9 cellular contexts compared by ENCODE assay signal in genomic region chr10:43607199-43607573, GRCh38. TPM values are rescaled to one million over a fixed set of nuclear protein-coding genes. Genes with fewer than 3 reads are reported as not detected.
DNase-seq lines count a peak whose midpoint lies in the region; ATAC-seq and TF ChIP-seq lines count a peak whose summit lies in the region.
"Had no signal": no experiment of that assay in that cellular context is flagged by ENCODE, and none has a peak within 500 bp of the region (broad histone marks: within the 10 kb centered on the region; RNA-seq: fewer than 3 reads in every experiment).

No MANE protein-coding gene starts in this region.

- intact Hi-C loops in esophagus muscularis mucosa (cut with DNase I), result no loop called here
- intact Hi-C loops in prostate gland (cut with DNase I), result no loop called here
- intact Hi-C loops in left lung (cut with DNase I), result no loop called here

- peak overlapping the region; percentile 67 for H3K9ac ChIP-seq in ES-I3 (ENCODE audit: low read depth, low read length)

- TF ChIP-seq POLR2A in Peyer's patch (IDR thresholded peaks at IDR 0.05), result no peak
- TF ChIP-seq POLR2A in esophagus muscularis mucosa (IDR thresholded peaks at IDR 0.05; ENCODE audit: low read depth), result no peak
- no peak for TF ChIP-seq POLR2A in prostate gland (IDR thresholded peaks at IDR 0.05)

- no peak overlapping the region for H3K27ac ChIP-seq in Peyer's patch
- H3K27ac ChIP-seq in esophagus muscularis mucosa (replicated peaks in 1 of 4), result peak overlapping the region in 1 of 4 donors; percentile 82
- H3K27ac ChIP-seq in prostate gland, result no peak overlapping the region
- H3K27ac ChIP-seq in left lung, result no peak overlapping the region

- no peaks in the 10 kb centered on the region for H3K4me1 ChIP-seq in ES-I3 (ENCODE audit: insufficient read depth, low read length)
- H3K4me1 ChIP-seq in Peyer's patch, result no peaks in the 10 kb centered on the region
- H3K4me1 ChIP-seq in esophagus muscularis mucosa, result peaks cover 3 to 13% (median 12%) of the 10 kb centered on the region in 4 donors
- H3K4me1 ChIP-seq in prostate gland (replicated peaks), result no peaks in the 10 kb centered on the region
- peaks cover 0 to 14% of the 10 kb centered on the region in 2 donors for H3K4me1 ChIP-seq in left lung

- ATAC-seq in left lung, result no peak

- 95% methylated on average over 7 of the region's 10 CpGs for WGBS in esophagus muscularis mucosa
- 67% methylated on average over 10 of the region's 10 CpGs for WGBS in prostate gland

- TF ChIP-seq CTCF in Peyer's patch (IDR thresholded peaks at IDR 0.05), result no peak
- no peak for TF ChIP-seq CTCF in esophagus muscularis mucosa (IDR thresholded peaks at IDR 0.05)
- no peak for TF ChIP-seq CTCF in prostate gland (IDR thresholded peaks at IDR 0.05)
- no peak for TF ChIP-seq CTCF in left lung (IDR thresholded peaks at IDR 0.05)

- DNase-seq in Peyer's patch (no peak), esophagus muscularis mucosa (ENCODE audit: extremely low spot score) (peak; percentile 64), prostate gland (ENCODE audit: low spot score) (no peak), NCI-H2029 (lab: John Stamatoyannopoulos, UW) (no peak), COLO668 (lab: John Stamatoyannopoulos, UW; ENCODE audit: unreplicated experiment) (no peak), left lung (no peak), 8988T (no peak)
- DNase-seq: stimulated activated CD4-positive, alpha-beta T cell treated with anti-CD3 and anti-CD28 coated beads, Interleukin-4, amount 100 ng/mL, for 4 hours had no signal

- H3K9me3 ChIP-seq in ES-I3 (ENCODE audit: control insufficient read depth, insufficient read depth, low read length) (no peaks in the 10 kb centered on the region), Peyer's patch (no peaks in the 10 kb centered on the region), esophagus muscularis mucosa (no peaks in the 10 kb centered on the region), prostate gland (no peaks in the 10 kb centered on the region), left lung (no peaks in the 10 kb centered on the region)

- H3K27me3 ChIP-seq in Peyer's patch (no peaks in the 10 kb centered on the region), esophagus muscularis mucosa (no peaks in the 10 kb centered on the region), prostate gland (replicated peaks; ENCODE audit: insufficient read depth) (no peaks in the 10 kb centered on the region), left lung (no peaks in the 10 kb centered on the region)

- peaks cover 8% of the 10 kb centered on the region; the same call in 1 of the 2 replicates for H3K36me3 ChIP-seq in ES-I3 (ENCODE audit: insufficient read depth, low read length)
- H3K36me3 ChIP-seq in Peyer's patch, result no peaks in the 10 kb centered on the region
- peaks cover 10 to 34% (median 12%) of the 10 kb centered on the region in 4 donors for H3K36me3 ChIP-seq in esophagus muscularis mucosa
- no peaks in the 10 kb centered on the region for H3K36me3 ChIP-seq in prostate gland
- peaks cover 0 to 24% of the 10 kb centered on the region in 2 donors for H3K36me3 ChIP-seq in left lung

- no peak for TF ChIP-seq EP300 in esophagus muscularis mucosa (IDR thresholded peaks at IDR 0.05)

- H3K4me3 ChIP-seq in Peyer's patch, result peak overlapping the region; percentile 84 to 97 (median 93)
- H3K4me3 ChIP-seq in esophagus muscularis mucosa, result peak overlapping the region; percentile 81 to 91 (median 90)
- peak overlapping the region; percentile 65 to 79 for H3K4me3 ChIP-seq in prostate gland
- peak overlapping the region in 1 of 2 donors; percentile 63 for H3K4me3 ChIP-seq in left lung

RNA-seq across cellular contexts. Expression of gene ZNF485, which starts 0.9 kb away (rescaled TPM):
- total RNA-seq in Peyer's patch (10 to 100 TPM in 1 of 4 donors, 1 to 10 TPM in 3; 1.5 to 19.0 (median 2.5) TPM), esophagus muscularis mucosa (1 to 10 TPM; 1.9 to 2.8 (median 2.2) TPM), prostate gland (10 to 100 TPM in 1 of 2 donors, 1 to 10 TPM in 1; 6.9 to 16.1 TPM), left lung (1 to 10 TPM; 1.9 to 5.0 TPM)

RNA-seq across cellular contexts. Expression of gene ZNF239, which starts 32.8 kb away (rescaled TPM):
- total RNA-seq in Peyer's patch (10 to 100 TPM in 1 of 4 donors, 1 to 10 TPM in 3; 2.6 to 17.3 (median 3.8) TPM), esophagus muscularis mucosa (1 to 10 TPM; 2.9 to 5.6 (median 5.2) TPM), prostate gland (1 to 10 TPM; 4.3 to 6.8 TPM), left lung (1 to 10 TPM; 2.3 to 4.8 TPM)

RNA-seq across cellular contexts. Expression of gene ZNF32, which starts 41.5 kb away (rescaled TPM):
- total RNA-seq in Peyer's patch (10 to 100 TPM; 19.3 to 51.2 (median 23.1) TPM), esophagus muscularis mucosa (10 to 100 TPM; 54.8 to 77.7 (median 57.4) TPM), prostate gland (10 to 100 TPM; 31.6 to 52.8 TPM), left lung (10 to 100 TPM; 29.1 to 32.9 TPM)
